In genomic region chr6:130843575-130844320, GRCh38 we compare ENCODE assay signal across 8 cellular contexts. TPM values are rescaled to one million over a fixed set of nuclear protein-coding genes. Genes with fewer than 3 reads are reported as not detected.
DNase-seq lines count a peak whose midpoint lies in the region; ATAC-seq and TF ChIP-seq lines count a peak whose summit lies in the region.

No MANE protein-coding gene starts in this region.

- no peak overlapping the region for H3K4me2 ChIP-seq in KMS-11
- no peak overlapping the region for H3K4me2 ChIP-seq in hepatocyte

- no peak overlapping the region for H3K4me3 Mint-ChIP-seq in activated CD4-positive, alpha-beta T cell treated with anti-CD3 and anti-CD28 coated beads for 36 hours

- TF ChIP-seq CTCF in KMS-11 (conservative IDR thresholded peaks at IDR 0.05; ENCODE audit: low read depth, low read length) (peak; percentile 71), WERI-Rb-1 (IDR thresholded peaks at IDR 0.05; ENCODE audit: low read depth, low read length) (0 out of 2 replicates have a peak, but pooled peaks have one; percentile 26), hepatocyte (IDR thresholded peaks at IDR 0.05; ENCODE audit: poor library complexity) (peak; percentile 67)

- H3K4me3 ChIP-seq in KMS-11 (IDR thresholded peaks at IDR 0.05; ENCODE audit: insufficient read depth, low read depth, low read length) (no peak overlapping the region), WERI-Rb-1 (ENCODE audit: low read depth, low read length) (no peak overlapping the region), hepatocyte (no peak overlapping the region)

- ATAC-seq in activated CD4-positive, alpha-beta T cell treated with anti-CD3 and anti-CD28 coated beads for 36 hours = peak; percentile 60
- peak; percentile 75 for ATAC-seq in GM21717 (IDR thresholded peaks at IDR 0.05; ENCODE audit: unreplicated experiment)

- WGBS in hepatocyte (ENCODE audit: low lambda C conversion rate, missing lambda C conversion rate) = 70% methylated on average over 3 of the region's 3 CpGs

- no peaks in the 10 kb centered on the region for H3K27me3 ChIP-seq in KMS-11 (ENCODE audit: insufficient read depth, low read depth)
- H3K27me3 ChIP-seq in WERI-Rb-1 (ENCODE audit: insufficient read depth, low read depth, severe bottlenecking) = no peaks in the 10 kb centered on the region
- no peaks in the 10 kb centered on the region for H3K27me3 ChIP-seq in hepatocyte

- peaks cover 11% of the 10 kb centered on the region for H3K4me1 ChIP-seq in KMS-11 (ENCODE audit: low read depth, poor library complexity, severe bottlenecking)
- H3K4me1 ChIP-seq in hepatocyte (ENCODE audit: insufficient read depth) = no peaks in the 10 kb centered on the region

- no peaks in the 10 kb centered on the region for H3K9me2 ChIP-seq in hepatocyte (replicated peaks; ENCODE audit: insufficient read depth)

- intact Hi-C loops in activated CD4-positive, alpha-beta T cell treated with anti-CD3 and anti-CD28 coated beads for 36 hours (cut with DNase I, micrococcal nuclease) = loop anchor here (1.0 to 10.0 kb wide), 5 partner anchors 146 to 799 kb away; no protein-coding TSS in a partner anchor

- H4K20me1 ChIP-seq in KMS-11 (ENCODE audit: insufficient read depth) (no peaks in the 10 kb centered on the region), hepatocyte (ENCODE audit: insufficient read depth, poor library complexity, severe bottlenecking) (no peaks in the 10 kb centered on the region)

- no peaks in the 10 kb centered on the region for H3K79me2 ChIP-seq in KMS-11 (ENCODE audit: insufficient read depth, low read depth)
- no peaks in the 10 kb centered on the region for H3K79me2 ChIP-seq in hepatocyte

- no peaks in the 10 kb centered on the region for H3K36me3 Mint-ChIP-seq in activated CD4-positive, alpha-beta T cell treated with anti-CD3 and anti-CD28 coated beads for 36 hours (ENCODE audit: low read depth)

- H2AFZ ChIP-seq in KMS-11 (ENCODE audit: low read depth) = no peak overlapping the region
- no peak overlapping the region for H2AFZ ChIP-seq in hepatocyte

- no peaks in the 10 kb centered on the region for H3K36me3 ChIP-seq in KMS-11 (ENCODE audit: insufficient read depth)
- H3K36me3 ChIP-seq in WERI-Rb-1 = no peaks in the 10 kb centered on the region
- H3K36me3 ChIP-seq in hepatocyte (replicated peaks; ENCODE audit: insufficient read depth, low read depth) = no peaks in the 10 kb centered on the region

- no peak for DNase-seq in activated CD4-positive, alpha-beta T cell treated with anti-CD3 and anti-CD28 coated beads for 36 hours
- DNase-seq in activated CD4-positive, alpha-beta T cell treated with anti-CD3 and anti-CD28 coated beads for 1 hour = no peak
- DNase-seq in WERI-Rb-1 = no peak
- peak; percentile 52 for DNase-seq in hepatocyte (ENCODE audit: low spot score)
- DNase-seq in superior temporal gyrus (ENCODE audit: extremely low spot score) = peak; percentile 64
- no peak for DNase-seq in T1000 (lab: John Stamatoyannopoulos, UW)

- H3K27ac ChIP-seq in KMS-11 (no peak overlapping the region), WERI-Rb-1 (no peak overlapping the region), hepatocyte (no peak overlapping the region)

- H3K4me1 Mint-ChIP-seq in activated CD4-positive, alpha-beta T cell treated with anti-CD3 and anti-CD28 coated beads for 36 hours = peaks cover 2% of the 10 kb centered on the region

- no peaks in the 10 kb centered on the region for H3K9me3 Mint-ChIP-seq in activated CD4-positive, alpha-beta T cell treated with anti-CD3 and anti-CD28 coated beads for 36 hours (ENCODE audit: low read depth)

- no peak overlapping the region for H3K27ac Mint-ChIP-seq in activated CD4-positive, alpha-beta T cell treated with anti-CD3 and anti-CD28 coated beads for 36 hours

- H3K9ac ChIP-seq in KMS-11 = no peak overlapping the region

- no peaks in the 10 kb centered on the region for H3K27me3 Mint-ChIP-seq in activated CD4-positive, alpha-beta T cell treated with anti-CD3 and anti-CD28 coated beads for 36 hours

- H3K9me3 ChIP-seq in WERI-Rb-1 (ENCODE audit: severe bottlenecking) (no peaks in the 10 kb centered on the region), hepatocyte (ENCODE audit: low read depth) (no peaks in the 10 kb centered on the region)

- CTCF ChIA-PET in activated CD4-positive, alpha-beta T cell treated with anti-CD3 and anti-CD28 coated beads for 36 hours (lab: Charles Lee) = interaction anchor here (0.7 to 1.6 kb wide), 9 partner anchors 8 to 768 kb away, joined by 3 to 7 read pairs (median 4); no protein-coding TSS in a partner anchor

- POLR2A ChIA-PET in activated CD4-positive, alpha-beta T cell treated with anti-CD3 and anti-CD28 coated beads for 36 hours (lab: Charles Lee) = no interaction called here

RNA-seq across cellular contexts. Expression of gene SMLR1, which starts 16.5 kb away (rescaled TPM):
- total RNA-seq in activated CD4-positive, alpha-beta T cell treated with anti-CD3 and anti-CD28 coated beads for 36 hours = not detected
- 23.7 and 28.9 TPM in 2 replicates for total RNA-seq in hepatocyte
- 13.7 and 31.0 TPM in 2 replicates for polyA plus RNA-seq in hepatocyte

Comparison
In these comparisons a context has a peak if more than half of its experiments do, and no peak if none do; other contexts are left out.
1. DNase-seq: peak in hepatocyte (single experiment) and superior temporal gyrus (single experiment); none in activated CD4-positive, alpha-beta T cell treated with anti-CD3 and anti-CD28 coated beads for 36 hours (single experiment), activated CD4-positive, alpha-beta T cell treated with anti-CD3 and anti-CD28 coated beads for 1 hour (single experiment), WERI-Rb-1 (single experiment) and T1000 (single experiment).
2. RNA of gene SMLR1, which starts 16.5 kb away (total RNA-seq): 23.7 to 28.9 TPM in hepatocyte; not detected in activated CD4-positive, alpha-beta T cell treated with anti-CD3 and anti-CD28 coated beads for 36 hours; every median in the first group is over 10 times any median in the second.
3. Peak in every context shown above with its lines, with median percentiles within 50 percentile points of each other: CTCF ChIP-seq.